ENCODE assay signal across 32 cellular contexts in the genomic region with DNA sequence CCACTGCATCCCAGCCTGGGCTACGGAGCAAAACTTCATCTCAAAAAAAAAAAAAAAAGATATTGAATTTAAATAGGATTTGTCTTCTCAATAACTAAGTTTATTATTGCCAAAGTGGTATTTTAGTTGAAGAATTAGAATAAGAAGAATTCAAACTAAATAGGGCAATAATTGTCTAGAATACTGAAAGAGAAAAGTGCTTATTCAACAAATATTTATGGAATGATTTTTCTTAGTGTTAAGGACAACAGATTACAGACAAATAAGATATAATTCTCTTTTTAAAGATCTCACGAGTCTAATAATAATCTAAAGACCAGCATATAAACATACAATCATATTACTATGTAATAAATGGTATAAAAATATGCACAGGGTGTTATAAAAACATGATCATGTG. TPM values are rescaled to one million over a fixed set of nuclear protein-coding genes. Genes with fewer than 3 reads are reported as not detected.
"Had no signal": no experiment of that assay in that cellular context is flagged by ENCODE, and none has a peak within 500 bp of the region (broad histone marks: within the 10 kb centered on the region; RNA-seq: fewer than 3 reads in every experiment).

No MANE protein-coding gene starts in this region.

- H3K27me3 ChIP-seq: neural progenitor cell, ovary, stomach, thyroid gland, tibial nerve, upper lobe of right lung, uterus had no signal

- H3K4me1 Mint-ChIP-seq: naive thymus-derived CD4-positive, alpha-beta T cell; natural killer cell; neural progenitor cell; stimulated activated effector memory CD8-positive, alpha-beta T cell treated with anti-CD3 and anti-CD28 coated beads, Interleukin-12 subunit alpha, Interleukin-12 subunit beta, amount 100 ng/mL, for 72 hours; stimulated activated naive B cell treated with anti-CD40 and anti-IgM and Interleukin-4, amounts not matched to agents 10 μg/mL and 1 μg/mL and 100 μg/mL, for 72 hours had no signal

- H3K9me3 Mint-ChIP-seq: nephron; neural progenitor cell; stimulated activated naive B cell treated with anti-CD40 and anti-IgM and Interleukin-4, amounts not matched to agents 10 μg/mL and 1 μg/mL and 100 μg/mL, for 72 hours had no signal

- H3K4me2 ChIP-seq: neural progenitor cell had no signal

- H3K9ac ChIP-seq: neural progenitor cell, parathyroid adenoma had no signal

- H3K9me3 ChIP-seq: ovary, psoas muscle, stomach, thoracic aorta, thyroid gland, tibial nerve, upper lobe of right lung, uterus had no signal

- DNase-seq: naive thymus-derived CD4-positive, alpha-beta T cell; natural killer cell; occipital lobe; ovary; posterior cingulate gyrus; psoas muscle; right cardiac atrium; stimulated activated CD4-positive, alpha-beta T cell treated with anti-CD3 and anti-CD28 coated beads, Interleukin-15, amount 100 ng/mL, for 24 hours; stimulated activated CD4-positive, alpha-beta T cell treated with anti-CD3 and anti-CD28 coated beads, Interleukin-2, amount 100 ng/mL, for 24 hours; stimulated activated CD4-positive, alpha-beta T cell treated with anti-CD3 and anti-CD28 coated beads, Interleukin-2, amount 100 ng/mL, for 48 hours; stimulated activated CD4-positive, alpha-beta T cell treated with anti-CD3 and anti-CD28 coated beads, Interleukin-4, amount 100 ng/mL, for 24 hours; stimulated activated naive B cell treated with anti-CD40 and anti-IgM and Interleukin-4, amounts not matched to agents 10 μg/mL and 1 μg/mL and 100 μg/mL, for 72 hours; stimulated activated naive CD4-positive, alpha-beta T cell treated with Interleukin-2 at 50 U/mL for 16 hours; stomach; thyroid gland; trophoblast cell; upper lobe of right lung; uterus had no signal

- H3K36me3 ChIP-seq: neural progenitor cell, ovary, stomach, thoracic aorta, thyroid gland, tibial nerve, upper lobe of right lung, uterus had no signal

- H3K4me1 ChIP-seq: parathyroid adenoma, psoas muscle, thyroid gland, upper lobe of right lung, uterus had no signal

- ATAC-seq: naive thymus-derived CD4-positive, alpha-beta T cell; natural killer cell; psoas muscle; right cardiac atrium; stimulated activated effector memory CD8-positive, alpha-beta T cell treated with anti-CD3 and anti-CD28 coated beads, Interleukin-12 subunit alpha, Interleukin-12 subunit beta, amount 100 ng/mL, for 72 hours; stimulated activated naive B cell treated with anti-CD40 and anti-IgM and Interleukin-4, amounts not matched to agents 10 μg/mL and 1 μg/mL and 100 μg/mL, for 72 hours; upper lobe of right lung had no signal

- H3K27me3 Mint-ChIP-seq: naive thymus-derived CD4-positive, alpha-beta T cell; stimulated activated naive B cell treated with anti-CD40 and anti-IgM and Interleukin-4, amounts not matched to agents 10 μg/mL and 1 μg/mL and 100 μg/mL, for 72 hours; stimulated activated naive CD8-positive, alpha-beta T cell treated with anti-CD3 and anti-CD28 coated beads, Interleukin-15, Interleukin-2, amounts not matched to agents 100 ng/mL and 50 ng/mL, for 24 hours had no signal

- H3K27ac ChIP-seq: neural progenitor cell, ovary, parathyroid adenoma, psoas muscle, skin epidermis, stomach, thoracic aorta, thyroid gland, upper lobe of right lung, uterus had no signal

- H3K79me2 ChIP-seq: parathyroid adenoma had no signal

- H2AFZ ChIP-seq: parathyroid adenoma had no signal

- H3K4me3 Mint-ChIP-seq: naive thymus-derived CD4-positive, alpha-beta T cell; natural killer cell; nephron; neural progenitor cell; stimulated activated effector memory CD8-positive, alpha-beta T cell treated with anti-CD3 and anti-CD28 coated beads, Interleukin-12 subunit alpha, Interleukin-12 subunit beta, amount 100 ng/mL, for 72 hours; stimulated activated naive B cell treated with anti-CD40 and anti-IgM and Interleukin-4, amounts not matched to agents 10 μg/mL and 1 μg/mL and 100 μg/mL, for 72 hours; stimulated activated naive CD8-positive, alpha-beta T cell treated with anti-CD3 and anti-CD28 coated beads, Interleukin-15, Interleukin-2, amounts not matched to agents 100 ng/mL and 50 ng/mL, for 24 hours had no signal

- H3K4me3 ChIP-seq: neural progenitor cell, ovary, psoas muscle, skin epidermis, stomach, thyroid gland, tibial nerve, upper lobe of right lung, uterus had no signal

- H3K36me3 Mint-ChIP-seq: natural killer cell; neural progenitor cell; stimulated activated effector memory CD8-positive, alpha-beta T cell treated with anti-CD3 and anti-CD28 coated beads, Interleukin-12 subunit alpha, Interleukin-12 subunit beta, amount 100 ng/mL, for 72 hours; stimulated activated naive B cell treated with anti-CD40 and anti-IgM and Interleukin-4, amounts not matched to agents 10 μg/mL and 1 μg/mL and 100 μg/mL, for 72 hours had no signal

RNA-seq across cellular contexts. Expression of gene ZFP42, which starts 33.6 kb away (rescaled TPM):
- total RNA-seq: natural killer cell, occipital lobe, osteoblast, psoas muscle, right cardiac atrium, sciatic nerve, subcutaneous adipose tissue, temporal lobe, thoracic aorta, thyroid gland, tibial nerve had no signal
- polyA plus RNA-seq: naive thymus-derived CD4-positive, alpha-beta T cell; neural cell; ovary; psoas muscle; right cardiac atrium; stomach; urinary bladder had no signal
